ENCODE assay signal across 1 cellular context in the genomic region with DNA sequence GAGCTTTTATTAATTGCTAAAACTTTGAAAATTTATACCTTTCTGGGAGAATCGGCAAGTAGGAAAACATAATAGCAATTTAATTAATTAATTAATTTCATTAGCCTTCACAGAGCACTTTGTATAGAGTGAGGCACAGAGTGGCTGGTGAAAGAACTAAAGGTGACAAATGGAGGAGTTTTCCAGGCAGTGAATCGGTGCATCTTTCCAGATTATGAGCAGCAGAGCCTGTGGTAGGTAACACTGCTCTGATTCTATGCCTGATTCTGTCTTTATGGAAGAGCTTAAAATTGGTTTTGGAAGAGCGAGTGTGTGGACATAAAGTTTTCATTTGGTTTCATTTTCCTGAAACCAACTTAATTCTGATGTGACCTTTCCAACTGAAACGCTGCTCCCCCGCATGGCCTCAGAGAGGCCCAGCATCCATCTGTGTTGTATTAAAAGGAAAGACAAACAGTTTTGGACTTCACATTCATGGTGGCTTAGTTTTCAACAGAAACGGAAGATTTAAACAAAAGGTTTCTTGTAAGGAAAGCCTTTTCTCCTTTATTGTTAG.
TF ChIP-seq lines count a peak whose summit lies in the region.

No MANE protein-coding gene starts in this region.

TF ChIP-seq in K562, 482 proteins besides CTCF, POLR2A, EP300 and RAD21 (continued from another document):
- no peak for TF ChIP-seq RREB1 (CRISPR knock-in tag; IDR thresholded peaks at IDR 0.05)
TF ChIP-seq in K562: peak in this region for 4.
